ENCODE assay signal across 24 cellular contexts in genomic region chr11:34730544-34731295, GRCh38.
DNase-seq lines count a peak whose midpoint lies in the region; ATAC-seq and TF ChIP-seq lines count a peak whose summit lies in the region.
"Had no signal": no experiment of that assay in that cellular context is flagged by ENCODE, and none has a peak within 500 bp of the region (broad histone marks: within the 10 kb centered on the region; RNA-seq: fewer than 3 reads in every experiment).

No MANE protein-coding gene starts in this region.

- intact Hi-C loops in mucosa of descending colon (cut with DNase I, micrococcal nuclease), result no loop called here

- no peaks in the 10 kb centered on the region for H3K9me3 ChIP-seq in mucosa of descending colon
- H3K9me3 ChIP-seq: SJCRH30 had no signal

- peak; percentile 15 for DNase-seq in COLO668 (lab: John Stamatoyannopoulos, UW; ENCODE audit: unreplicated experiment)
- peak; percentile 90 for DNase-seq in NCI-H146 (lab: John Stamatoyannopoulos, UW)
- DNase-seq in SW480 (ENCODE audit: low spot score), result peak; percentile 47
- DNase-seq in mucosa of descending colon, result no peak
- no peak for DNase-seq in ureter (ENCODE audit: low spot score)
- DNase-seq in SKM-1 treated with dmso at 0.1 percent for 144 hours (lab: John Stamatoyannopoulos, UW; ENCODE audit: unreplicated experiment), result no peak
- DNase-seq in HuH-7.5 (ENCODE audit: low spot score), result no peak
- DNase-seq: CD4-positive, alpha-beta T cell; COR-L47; DMS79 treated with DMSO at 0.1 percent for 48 hours; GF-D8; Kasumi-1; NCI-H1092 treated with DMSO at 0.1 percent for 48 hours; NCI-H1694; NCI-H2029 treated with DMSO at 0.1 percent for 48 hours; NCI-H446 treated with DMSO at 0.1 percent for 48 hours; NCI-H526; SJCRH30; T-helper 1 cell had no signal

- H3K4me1 ChIP-seq in mucosa of descending colon (ENCODE audit: low read depth), result no peaks in the 10 kb centered on the region
- H3K4me1 ChIP-seq: BLaER1 treated with 17β-estradiol and CSF1 and Interleukin-3, amounts not matched to agents 10 nM and 100 nM; SJCRH30 had no signal

- ATAC-seq in mucosa of descending colon (peak; percentile 63), GM19035 (IDR thresholded peaks at IDR 0.05; ENCODE audit: unreplicated experiment) (no peak)
- ATAC-seq: HepG2, K562, SK-N-SH treated with all-trans-retinoic acid at 6 μM for 48 hours had no signal

- no peak overlapping the region for H3K4me3 ChIP-seq in mucosa of descending colon
- H3K4me3 ChIP-seq: BLaER1 treated with 17β-estradiol and CSF1 and Interleukin-3, amounts not matched to agents 10 nM and 100 nM; K562; SJCRH30 had no signal

- TF ChIP-seq CTCF in mucosa of descending colon (IDR thresholded peaks at IDR 0.05), result no peak

- H3K36me3 ChIP-seq in mucosa of descending colon (ENCODE audit: low read depth), result no peaks in the 10 kb centered on the region
- H3K36me3 ChIP-seq: BLaER1 treated with 17β-estradiol and CSF1 and Interleukin-3, amounts not matched to agents 10 nM and 100 nM; SJCRH30 had no signal

Comparison
In these comparisons a context has a peak if more than half of its experiments do, and no peak if none do; other contexts are left out.
1. DNase-seq: peak in COLO668 (single experiment), NCI-H146 (single experiment) and SW480 (single experiment); none in mucosa of descending colon (0 of 3), ureter (single experiment), SKM-1 treated with dmso at 0.1 percent for 144 hours (single experiment) and HuH-7.5 (single experiment).